ENCODE assay signal across 20 cellular contexts in genomic region chr12:105459760-105460325, GRCh38.
"Had no signal": no experiment of that assay in that cellular context is flagged by ENCODE, and none has a peak within 500 bp of the region (broad histone marks: within the 10 kb centered on the region; RNA-seq: fewer than 3 reads in every experiment).

No MANE protein-coding gene starts in this region.

- H3K36me3 ChIP-seq: ascending aorta, esophagus muscularis mucosa, sigmoid colon, tibial nerve, vagina had no signal

- H3K27ac Mint-ChIP-seq: activated CD8-positive, alpha-beta memory T cell treated with anti-CD3 and anti-CD28 coated beads, Interleukin-2, amount 10 ng/mL, durations not matched to agents 7 days and 5 days; activated naive CD4-positive, alpha-beta T cell treated with anti-CD3 and anti-CD28 coated beads, Interleukin-2, amount 10 ng/mL, durations not matched to agents 7 days and 5 days; activated T-cell treated with anti-CD3 and anti-CD28 coated beads, Interleukin-2, amount 50 U/mL, for 24 hours; natural killer cell treated with Interleukin-12 subunit alpha and Interleukin-12 subunit beta and Interleukin-15 and Interleukin-18, amount 100 ng/mL, for 72 hours; stimulated activated memory B cell treated with anti-CD40 and anti-IgM and Interleukin-4, amounts not matched to agents 10 μg/mL and 1 μg/mL and 100 μg/mL, for 72 hours had no signal

- H3K9me3 ChIP-seq: ascending aorta, vagina had no signal

- H3K27me3 ChIP-seq: ascending aorta, esophagus muscularis mucosa, foreskin keratinocyte, sigmoid colon, tibial nerve, vagina had no signal

- H3K4me3 ChIP-seq: ascending aorta, esophagus muscularis mucosa, psoas muscle, sigmoid colon, tibial nerve, vagina had no signal

- H3K4me3 Mint-ChIP-seq: activated CD8-positive, alpha-beta memory T cell treated with anti-CD3 and anti-CD28 coated beads, Interleukin-2, amount 10 ng/mL, durations not matched to agents 7 days and 5 days; activated naive CD4-positive, alpha-beta T cell treated with anti-CD3 and anti-CD28 coated beads, Interleukin-2, amount 10 ng/mL, durations not matched to agents 7 days and 5 days; activated T-cell treated with anti-CD3 and anti-CD28 coated beads, Interleukin-2, amount 50 U/mL, for 24 hours; natural killer cell treated with Interleukin-12 subunit alpha and Interleukin-12 subunit beta and Interleukin-15 and Interleukin-18, amount 100 ng/mL, for 72 hours; stimulated activated memory B cell treated with anti-CD40 and anti-IgM and Interleukin-4, amounts not matched to agents 10 μg/mL and 1 μg/mL and 100 μg/mL, for 72 hours had no signal

- H3K4me1 Mint-ChIP-seq: activated CD8-positive, alpha-beta memory T cell treated with anti-CD3 and anti-CD28 coated beads, Interleukin-2, amount 10 ng/mL, durations not matched to agents 7 days and 5 days; activated naive CD4-positive, alpha-beta T cell treated with anti-CD3 and anti-CD28 coated beads, Interleukin-2, amount 10 ng/mL, durations not matched to agents 7 days and 5 days; stimulated activated memory B cell treated with anti-CD40 and anti-IgM and Interleukin-4, amounts not matched to agents 10 μg/mL and 1 μg/mL and 100 μg/mL, for 72 hours had no signal

- H3K36me3 Mint-ChIP-seq: activated CD8-positive, alpha-beta memory T cell treated with anti-CD3 and anti-CD28 coated beads, Interleukin-2, amount 10 ng/mL, durations not matched to agents 7 days and 5 days; activated naive CD4-positive, alpha-beta T cell treated with anti-CD3 and anti-CD28 coated beads, Interleukin-2, amount 10 ng/mL, durations not matched to agents 7 days and 5 days; natural killer cell treated with Interleukin-12 subunit alpha and Interleukin-12 subunit beta and Interleukin-15 and Interleukin-18, amount 100 ng/mL, for 72 hours; stimulated activated memory B cell treated with anti-CD40 and anti-IgM and Interleukin-4, amounts not matched to agents 10 μg/mL and 1 μg/mL and 100 μg/mL, for 72 hours had no signal

- H3K27ac ChIP-seq: foreskin keratinocyte, psoas muscle, vagina had no signal

- DNase-seq: activated CD4-positive, alpha-beta T cell treated with anti-CD3 and anti-CD28 coated beads, Interleukin-2, amount 50 U/mL, for 48 hours; activated CD8-positive, alpha-beta memory T cell treated with anti-CD3 and anti-CD28 coated beads, Interleukin-2, amount 10 ng/mL, durations not matched to agents 7 days and 5 days; activated naive CD4-positive, alpha-beta T cell treated with anti-CD3 and anti-CD28 coated beads, Interleukin-2, amount 10 ng/mL, durations not matched to agents 7 days and 5 days; activated T-cell treated with anti-CD3 and anti-CD28 coated beads, Interleukin-2, amount 50 U/mL, for 24 hours; foreskin keratinocyte; head of caudate nucleus; islet precursor cell; occipital lobe; psoas muscle; sigmoid colon; stimulated activated CD4-positive, alpha-beta T cell treated with anti-CD3 and anti-CD28 coated beads, Interleukin-2, amount 100 ng/mL, for 24 hours; T-helper 1 cell; T1000 had no signal

- ATAC-seq: activated CD8-positive, alpha-beta memory T cell treated with anti-CD3 and anti-CD28 coated beads, Interleukin-2, amount 10 ng/mL, durations not matched to agents 7 days and 5 days; foreskin keratinocyte; natural killer cell treated with Interleukin-12 subunit alpha and Interleukin-12 subunit beta and Interleukin-15 and Interleukin-18, amount 100 ng/mL, for 72 hours; psoas muscle; SK-N-SH treated with all-trans-retinoic acid at 6 μM for 48 hours; stimulated activated memory B cell treated with anti-CD40 and anti-IgM and Interleukin-4, amounts not matched to agents 10 μg/mL and 1 μg/mL and 100 μg/mL, for 72 hours had no signal

- H3K4me1 ChIP-seq: sigmoid colon, vagina had no signal

- H3K9me3 Mint-ChIP-seq: activated naive CD4-positive, alpha-beta T cell treated with anti-CD3 and anti-CD28 coated beads, Interleukin-2, amount 10 ng/mL, durations not matched to agents 7 days and 5 days; activated T-cell treated with anti-CD3 and anti-CD28 coated beads, Interleukin-2, amount 50 U/mL, for 24 hours; natural killer cell treated with Interleukin-12 subunit alpha and Interleukin-12 subunit beta and Interleukin-15 and Interleukin-18, amount 100 ng/mL, for 72 hours had no signal
